Comparison of ENCODE assay signal across 23 cellular contexts in genomic region chr2:190720691-190721090, GRCh38.
DNase-seq lines count a peak whose midpoint lies in the region; ATAC-seq, FAIRE-seq and TF ChIP-seq lines count a peak whose summit lies in the region.
"Had no signal": no experiment of that assay in that cellular context is flagged by ENCODE, and none has a peak within 500 bp of the region (broad histone marks: within the 10 kb centered on the region; RNA-seq: fewer than 3 reads in every experiment).

No MANE protein-coding gene starts in this region.

- no peak overlapping the region; the same call in 1 of the 2 replicates for H2AFZ ChIP-seq in GM12878 (ENCODE audit: control insufficient read depth, low read depth, low read length)
- H2AFZ ChIP-seq: GM23248 had no signal

- CTCF ChIA-PET in activated CD8-positive, alpha-beta memory T cell treated with anti-CD3 and anti-CD28 coated beads, Interleukin-2, amount 10 ng/mL, durations not matched to agents 7 days and 5 days (lab: Charles Lee): interaction anchor here (1.8 kb wide), 1 partner anchor 17 kb away, joined by 4 read pairs; no protein-coding TSS in a partner anchor
- CTCF ChIA-PET in GM12878 (lab: Yijun Ruan, JAX): interaction anchor here (1.0 to 3.5 kb wide), 5 partner anchors 20 to 158 kb away, joined by 3 to 19 read pairs (median 9); no protein-coding TSS in a partner anchor

- TF ChIP-seq RAD21 in GM12878 (IDR thresholded peaks at IDR 0.05; ENCODE audit: insufficient read depth, low read depth, low read length): no peak

- DNase-seq in DMS79 treated with DMSO at 0.1 percent for 48 hours (lab: John Stamatoyannopoulos, UW) (peak; percentile 3), DMS79 (lab: John Stamatoyannopoulos, UW) (no peak), GM12892 (ENCODE audit: insufficient read length) (no peak), GM12878 (ENCODE audit: low read depth, low spot score) (no peak), SJCRH30 (no peak)
- DNase-seq in activated CD8-positive, alpha-beta memory T cell treated with anti-CD3 and anti-CD28 coated beads, Interleukin-2, amount 10 ng/mL, durations not matched to agents 7 days and 5 days: no peak
- DNase-seq in activated CD8-positive, alpha-beta memory T cell treated with anti-CD3 and anti-CD28 coated beads, Interleukin-2, amount 50 U/mL, for 48 hours: no peak
- DNase-seq: Caco-2; CD8-positive, alpha-beta T cell; GF-D8; GM23248; H7; NCI-H1048; NCI-H1417; NCI-H1694; NCI-H2029 treated with DMSO at 0.1 percent for 48 hours; NCI-H2171; NCI-H226; NCI-H510A had no signal

- H4K20me1 ChIP-seq in GM12878 (ENCODE audit: control insufficient read depth, insufficient read depth): no peaks in the 10 kb centered on the region

- H3K36me3 Mint-ChIP-seq in activated CD8-positive, alpha-beta memory T cell treated with anti-CD3 and anti-CD28 coated beads, Interleukin-2, amount 10 ng/mL, durations not matched to agents 7 days and 5 days: peaks cover 1% of the 10 kb centered on the region
- H3K36me3 Mint-ChIP-seq: CD8-positive, alpha-beta T cell had no signal

- RAD21 ChIA-PET in GM12878 (lab: Charles Lee; ENCODE audit: unreplicated experiment): interaction anchor here (0.9 to 6.2 kb wide), 9 partner anchors 9 to 70 kb away, joined by 3 to 99 read pairs (median 8); no protein-coding TSS in a partner anchor

- no peak overlapping the region for H3K4me3 ChIP-seq in GM12878
- no peak overlapping the region for H3K4me3 ChIP-seq in SJCRH30
- H3K4me3 ChIP-seq: GM23248 had no signal

- no peak for TF ChIP-seq POLR2A in GM12892 (IDR thresholded peaks at IDR 0.05; ENCODE audit: low read depth, low read length)
- TF ChIP-seq POLR2A in GM12878 (IDR thresholded peaks at IDR 0.05; ENCODE audit: low read depth, low read length): no peak

- SMC1A ChIA-PET in GM12878 (lab: Charles Lee; ENCODE audit: uncharacterized antibody, unreplicated experiment): interaction anchor here (0.9 to 8.8 kb wide), 13 partner anchors 12 to 69 kb away, joined by 3 to 137 read pairs (median 9); no protein-coding TSS in a partner anchor

- WGBS in GM12878 (ENCODE audit: insufficient coverage, insufficient replicate concordance, low lambda C conversion rate, missing lambda C conversion rate): 6% methylated on average over 1 of the region's 1 CpG

- no peaks in the 10 kb centered on the region for H3K27me3 Mint-ChIP-seq in activated CD8-positive, alpha-beta memory T cell treated with anti-CD3 and anti-CD28 coated beads, Interleukin-2, amount 10 ng/mL, durations not matched to agents 7 days and 5 days
- H3K27me3 Mint-ChIP-seq: B cell had no signal

- H3K4me1 Mint-ChIP-seq in activated CD8-positive, alpha-beta memory T cell treated with anti-CD3 and anti-CD28 coated beads, Interleukin-2, amount 10 ng/mL, durations not matched to agents 7 days and 5 days: peaks cover 62% of the 10 kb centered on the region

- H3K27me3 ChIP-seq in GM12878 (replicated peaks in 1 of 2; ENCODE audit: control insufficient read depth in 2 of 2, insufficient read depth in 2 of 2, low read length in 1 of 2) (no peaks in the 10 kb centered on the region), SJCRH30 (no peaks in the 10 kb centered on the region)

- no peak overlapping the region for H3K4me2 ChIP-seq in GM12878 (ENCODE audit: control insufficient read depth, insufficient read depth)

- H3K9ac ChIP-seq in GM12878 (ENCODE audit: control insufficient read depth, insufficient read depth, low read length): no peak overlapping the region
- H3K9ac ChIP-seq: GM23248 had no signal

- TF ChIP-seq EP300 in GM12878 (IDR thresholded peaks at IDR 0.05; ENCODE audit: borderline replicate concordance in 1 of 2, control insufficient read depth in 1 of 2, low read depth in 2 of 2, low read length in 2 of 2): no peak; a peak in 1 of 4 replicates

- no peaks in the 10 kb centered on the region for H3K9me3 ChIP-seq in GM12878 (replicated peaks; ENCODE audit: control insufficient read depth, insufficient read depth, low read length)
- H3K9me3 ChIP-seq in SJCRH30 (replicated peaks): 0 out of 2 replicates have a peak, but pooled peaks cover 5% of the 10 kb centered on the region
- H3K9me3 ChIP-seq: Caco-2 had no signal

- in situ Hi-C loops in GM12878 (cut with MboI): no loop called here

- BruUV-seq in GM12878 (replicated peaks; lab: Mats Ljungman, UMichigan): no TSS peak

- H3K9me3 Mint-ChIP-seq in activated CD8-positive, alpha-beta memory T cell treated with anti-CD3 and anti-CD28 coated beads, Interleukin-2, amount 10 ng/mL, durations not matched to agents 7 days and 5 days (ENCODE audit: low read depth): no peaks in the 10 kb centered on the region
- H3K9me3 Mint-ChIP-seq: CD8-positive, alpha-beta T cell had no signal

- H3K36me3 ChIP-seq in GM12878 (ENCODE audit: control insufficient read depth in 2 of 2, insufficient read depth in 2 of 2, low read length in 1 of 2) (no peaks in the 10 kb centered on the region), SJCRH30 (no peaks in the 10 kb centered on the region)

- H3K27ac Mint-ChIP-seq in activated CD8-positive, alpha-beta memory T cell treated with anti-CD3 and anti-CD28 coated beads, Interleukin-2, amount 10 ng/mL, durations not matched to agents 7 days and 5 days: peak overlapping the region; percentile 84
- H3K27ac Mint-ChIP-seq: B cell; CD8-positive, alpha-beta T cell had no signal

- FAIRE-seq in GM12892 (lab: Jason Lieb, UNC) (peak; percentile 38), GM12878 (lab: Jason Lieb, UNC) (no peak)
- FAIRE-seq: RCC 7860 had no signal

- intact Hi-C loops in GM12878 (cut with micrococcal nuclease; ENCODE audit: unreplicated experiment): loop anchor here (5.0 to 10.0 kb wide), 2 partner anchors 162 to 404 kb away; partner anchors contain the start of gene GLS

- no peaks in the 10 kb centered on the region for H3K79me2 ChIP-seq in GM12878 (ENCODE audit: control insufficient read depth, insufficient read depth, low read length)

- POLR2A ChIA-PET in GM12878 (lab: Charles Lee): interaction anchor here (0.7 to 6.1 kb wide), 6 partner anchors 11 to 187 kb away, joined by 3 to 53 read pairs (median 14); no protein-coding TSS in a partner anchor

- H3K4me1 ChIP-seq in GM12878 (ENCODE audit: control insufficient read depth, insufficient read depth, low read length): peaks cover 41% of the 10 kb centered on the region
- H3K4me1 ChIP-seq in SJCRH30: peaks cover 25% of the 10 kb centered on the region

- no peak for TF ChIP-seq CTCF in GM12878 (IDR thresholded peaks at IDR 0.05 in 2 of 3, conservative IDR thresholded peaks at IDR 0.05 in 1 of 3; ENCODE audit: control insufficient read depth in 2 of 3, extremely low read depth in 1 of 3, insufficient read depth in 1 of 3, low read depth in 3 of 3, low read length in 3 of 3)

- H3K4me3 Mint-ChIP-seq in activated CD8-positive, alpha-beta memory T cell treated with anti-CD3 and anti-CD28 coated beads, Interleukin-2, amount 10 ng/mL, durations not matched to agents 7 days and 5 days: no peak overlapping the region
- H3K4me3 Mint-ChIP-seq: B cell; CD8-positive, alpha-beta T cell had no signal

- H3K27ac ChIP-seq in GM12878 (ENCODE audit: control insufficient read depth, insufficient read depth): peak overlapping the region; percentile 82; the same call in 1 of the 2 replicates
- H3K27ac ChIP-seq in SJCRH30: no peak overlapping the region
- H3K27ac ChIP-seq: 22Rv1, C4-2B, GM23248 had no signal

- no peak for ATAC-seq in activated CD8-positive, alpha-beta memory T cell treated with anti-CD3 and anti-CD28 coated beads, Interleukin-2, amount 10 ng/mL, durations not matched to agents 7 days and 5 days
- ATAC-seq in GM12878: peak; percentile 3
- ATAC-seq: CD8-positive, alpha-beta T cell had no signal

TF ChIP-seq in GM12878, 131 proteins besides CTCF, POLR2A, EP300 and RAD21:
- TF ChIP-seq JUNB (IDR thresholded peaks at IDR 0.05) (0 out of 2 replicates have a peak, but pooled peaks have one; percentile 28), NR2F1 (conservative IDR thresholded peaks at IDR 0.05) (0 out of 2 replicates have a peak, but pooled peaks have one; percentile 28), TCF3 (IDR thresholded peaks at IDR 0.05; ENCODE audit: borderline replicate concordance, insufficient read depth, low read depth, low read length) (no peak), E4F1 (IDR thresholded peaks at IDR 0.05; ENCODE audit: borderline replicate concordance, partially characterized antibody) (no peak), GATAD2B (conservative IDR thresholded peaks at IDR 0.05; ENCODE audit: low read depth) (no peak), MEF2B (IDR thresholded peaks at IDR 0.05; ENCODE audit: partially characterized antibody, poor library complexity, severe bottlenecking) (peak; percentile 51), ZSCAN29 (IDR thresholded peaks at IDR 0.05) (no peak), HDAC2 (IDR thresholded peaks at IDR 0.05) (no peak), CBX5 (IDR thresholded peaks at IDR 0.05; ENCODE audit: low read depth) (no peak), IKZF2 (IDR thresholded peaks at IDR 0.05) (no peak), MTA2 (IDR thresholded peaks at IDR 0.05; ENCODE audit: low read depth) (peak; percentile 84), NBN (IDR thresholded peaks at IDR 0.05) (no peak)
